11 cellular contexts compared by ENCODE assay signal in genomic region chr2:240573071-240573515, GRCh38.
"Had no signal": no experiment of that assay in that cellular context is flagged by ENCODE, and none has a peak within 500 bp of the region (broad histone marks: within the 10 kb centered on the region; RNA-seq: fewer than 3 reads in every experiment).

No MANE protein-coding gene starts in this region.

- H3K27me3 ChIP-seq: adrenal gland, cardiac muscle cell, left lung, thyroid gland, uterus had no signal

- DNase-seq: activated CD4-positive, CD25-positive, alpha-beta regulatory T cell; activated naive CD4-positive, alpha-beta T cell treated with anti-CD3 and anti-CD28 coated beads, Interleukin-2, amount 10 ng/mL, durations not matched to agents 7 days and 5 days; mesendoderm; nephron progenitor cell; stimulated activated CD4-positive, alpha-beta T cell treated with anti-CD3 and anti-CD28 coated beads, Interleukin-2, amount 100 ng/mL, for 48 hours; thyroid gland; uterus had no signal

- H3K36me3 ChIP-seq: uterus had no signal

- H3K4me3 ChIP-seq: adrenal gland, cardiac muscle cell, left lung, thyroid gland, uterus had no signal

- H3K9me3 ChIP-seq: adrenal gland, left lung, thyroid gland, uterus had no signal

- ATAC-seq: left lung; stimulated activated memory B cell treated with anti-CD40 and anti-IgM and Interleukin-4, amounts not matched to agents 10 μg/mL and 1 μg/mL and 100 μg/mL, for 72 hours had no signal

- H3K27ac ChIP-seq: adrenal gland, cardiac muscle cell, left lung, thyroid gland, uterus had no signal
